In genomic region chr5:166957763-166958162, GRCh38 we compare ENCODE assay signal across 17 cellular contexts. TPM values are rescaled to one million over a fixed set of nuclear protein-coding genes. Genes with fewer than 3 reads are reported as not detected.
A peak's percentile ranks its signal among the peaks of the same experiment; 100 is the strongest.
DNase-seq lines count a peak whose midpoint lies in the region; ATAC-seq and TF ChIP-seq lines count a peak whose summit lies in the region.
"Had no signal": no experiment of that assay in that cellular context is flagged by ENCODE, and none has a peak within 500 bp of the region (broad histone marks: within the 10 kb centered on the region; RNA-seq: fewer than 3 reads in every experiment).

No MANE protein-coding gene starts in this region.

- H3K36me3 ChIP-seq in HAP-1 (replicated peaks) (no peaks in the 10 kb centered on the region), left ventricle myocardium inferior (no peaks in the 10 kb centered on the region), PC-9 (ENCODE audit: low read depth) (no peaks in the 10 kb centered on the region)
- H3K36me3 ChIP-seq: BE2C had no signal

- no peaks in the 10 kb centered on the region for H3F3A ChIP-seq in PC-9 (ENCODE audit: insufficient read depth, low read depth)

- DNase-seq in Calu3 (peak; percentile 58), HAP-1 (ENCODE audit: low spot score in 2 of 2) (peak; percentile 19 to 59), NCI-H526 (lab: John Stamatoyannopoulos, UW) (peak; percentile 79 to 86), astrocyte of the hippocampus (ENCODE audit: low read depth, low spot score) (peak; percentile 34), left ventricle myocardium inferior (no peak), PC-9 (no peak)
- DNase-seq: BE2C; CD4-positive, alpha-beta memory T cell; DMS153; DMS79 treated with DMSO at 0.1 percent for 48 hours; EL; H7 had no signal

- CTCF ChIA-PET in Calu3 (lab: Charles Lee) (interaction anchor here (0.6 kb wide), 1 partner anchor 320 kb away, joined by 3 read pairs; no protein-coding TSS in a partner anchor), PC-9 (lab: Charles Lee) (no interaction called here)

- no peak overlapping the region for H3K27ac ChIP-seq in left ventricle myocardium inferior (replicated peaks)
- H3K27ac ChIP-seq in PC-9, result no peak overlapping the region
- H3K27ac ChIP-seq: A549, C4-2B had no signal

- H3K4me1 ChIP-seq in HAP-1 (peaks cover 17% of the 10 kb centered on the region), left ventricle myocardium inferior (peaks cover 8% of the 10 kb centered on the region), PC-9 (replicated peaks; ENCODE audit: insufficient read depth) (no peaks in the 10 kb centered on the region)
- H3K4me1 ChIP-seq: A549, BE2C had no signal

- no peaks in the 10 kb centered on the region for H3K9me2 ChIP-seq in PC-9 (ENCODE audit: insufficient read depth)

- H3K9me3 ChIP-seq in HAP-1, result peaks cover 3% of the 10 kb centered on the region; the same call in 1 of the 2 replicates
- peaks cover 15% of the 10 kb centered on the region for H3K9me3 ChIP-seq in left ventricle myocardium inferior (replicated peaks)
- no peaks in the 10 kb centered on the region; the same call in 1 of the 2 replicates for H3K9me3 ChIP-seq in PC-9 (ENCODE audit: insufficient read depth, low read depth)
- H3K9me3 ChIP-seq: A549, BE2C had no signal

- no peaks in the 10 kb centered on the region for H3K79me2 ChIP-seq in PC-9 (ENCODE audit: low read depth)

- no peaks in the 10 kb centered on the region for H3K27me3 Mint-ChIP-seq in Calu3 (ENCODE audit: unreplicated experiment)
- H3K27me3 Mint-ChIP-seq: CD4-positive, alpha-beta memory T cell had no signal

- H3K27me3 ChIP-seq in HAP-1 (ENCODE audit: low read depth), result no peaks in the 10 kb centered on the region
- no peaks in the 10 kb centered on the region for H3K27me3 ChIP-seq in left ventricle myocardium inferior (ENCODE audit: low read depth)
- H3K27me3 ChIP-seq in PC-9 (ENCODE audit: insufficient read depth, low read depth), result 0 out of 2 replicates have a peak, but pooled peaks cover 3% of the 10 kb centered on the region
- H3K27me3 ChIP-seq: BE2C had no signal

- POLR2A ChIA-PET in PC-9 (lab: Charles Lee; ENCODE audit: unreplicated experiment), result no interaction called here

- no peaks in the 10 kb centered on the region for H4K20me1 ChIP-seq in PC-9 (ENCODE audit: insufficient read depth)

- BruUV-seq in Calu3 (replicated peaks; lab: Mats Ljungman, UMichigan) (no TSS peak), PC-9 (replicated peaks; lab: Mats Ljungman, UMichigan) (no TSS peak)

- no peak overlapping the region for H3K4me2 ChIP-seq in PC-9
- H3K4me2 ChIP-seq: A549, GM23338 had no signal

- no peak overlapping the region for H2AFZ ChIP-seq in PC-9
- H2AFZ ChIP-seq: GM23338 had no signal

- TF ChIP-seq CTCF in Calu3 (IDR thresholded peaks at IDR 0.05; ENCODE audit: unreplicated experiment), result no peak
- TF ChIP-seq CTCF in left ventricle myocardium inferior (IDR thresholded peaks at IDR 0.05; ENCODE audit: borderline replicate concordance), result no peak
- TF ChIP-seq CTCF in PC-9 (conservative IDR thresholded peaks at IDR 0.05), result no peak

- no peaks in the 10 kb centered on the region for H3K36me3 Mint-ChIP-seq in Calu3 (ENCODE audit: insufficient read depth, unreplicated experiment)
- H3K36me3 Mint-ChIP-seq: CD4-positive, alpha-beta memory T cell had no signal

- intact Hi-C loops in Calu3 (cut with micrococcal nuclease; ENCODE audit: unreplicated experiment), result loop anchor here (5.0 kb wide), 1 partner anchor 610 kb away; no protein-coding TSS in a partner anchor
- intact Hi-C loops in left ventricle myocardium inferior (cut with micrococcal nuclease), result no loop called here
- intact Hi-C loops in PC-9 (cut with micrococcal nuclease; ENCODE audit: unreplicated experiment), result no loop called here

- H3K4me3 Mint-ChIP-seq in Calu3 (ENCODE audit: low read depth, unreplicated experiment), result no peak overlapping the region
- H3K4me3 Mint-ChIP-seq: CD4-positive, alpha-beta memory T cell; GM23338 had no signal

- in situ Hi-C loops in HAP-1 (cut with MboI; ENCODE audit: low sequenced_read_pairs), result no loop called here

- no peak for ATAC-seq in HG02870 (IDR thresholded peaks at IDR 0.05; ENCODE audit: unreplicated experiment)
- ATAC-seq: A549, GM23338, HepG2 had no signal

- H3K27ac Mint-ChIP-seq in Calu3 (ENCODE audit: unreplicated experiment), result peak overlapping the region; percentile 9
- H3K27ac Mint-ChIP-seq: CD4-positive, alpha-beta memory T cell had no signal

- H3K4me1 Mint-ChIP-seq in Calu3 (ENCODE audit: low read depth, unreplicated experiment), result peaks cover 35% of the 10 kb centered on the region
- H3K4me1 Mint-ChIP-seq: CD4-positive, alpha-beta memory T cell had no signal

- no peaks in the 10 kb centered on the region for H3K9me3 Mint-ChIP-seq in Calu3 (ENCODE audit: low read depth, unreplicated experiment)
- H3K9me3 Mint-ChIP-seq: GM23338 had no signal

- H3K4me3 ChIP-seq in HAP-1 (no peak overlapping the region), left ventricle myocardium inferior (no peak overlapping the region), PC-9 (no peak overlapping the region)
- H3K4me3 ChIP-seq: A549, GM23338 had no signal

RNA-seq across cellular contexts. Expression of gene TENM2, which starts 21.1 kb away (rescaled TPM):
- not detected in 2 replicates for total RNA-seq in Calu3 (2022)
- 198 TPM for total RNA-seq in left ventricle myocardium inferior
- 0.50 and 0.85 TPM in 2 replicates for total RNA-seq in PC-9 (2021)
- total RNA-seq: CD4-positive, alpha-beta memory T cell; HepG2 had no signal

Comparison
In these comparisons a context has a peak if more than half of its experiments do, and no peak if none do; other contexts are left out.
1. DNase-seq: peak in Calu3 (single experiment), HAP-1 (2 of 2), NCI-H526 (2 of 2) and astrocyte of the hippocampus (single experiment); none in left ventricle myocardium inferior (single experiment) and PC-9 (0 of 2).
2. RNA of gene TENM2, which starts 21.1 kb away (total RNA-seq): 198 TPM in left ventricle myocardium inferior (single experiment); 0.50 to 0.85 TPM in PC-9 and not detected in Calu3; every median in the first group is over 100 times any median in the second.